In the genomic region with DNA sequence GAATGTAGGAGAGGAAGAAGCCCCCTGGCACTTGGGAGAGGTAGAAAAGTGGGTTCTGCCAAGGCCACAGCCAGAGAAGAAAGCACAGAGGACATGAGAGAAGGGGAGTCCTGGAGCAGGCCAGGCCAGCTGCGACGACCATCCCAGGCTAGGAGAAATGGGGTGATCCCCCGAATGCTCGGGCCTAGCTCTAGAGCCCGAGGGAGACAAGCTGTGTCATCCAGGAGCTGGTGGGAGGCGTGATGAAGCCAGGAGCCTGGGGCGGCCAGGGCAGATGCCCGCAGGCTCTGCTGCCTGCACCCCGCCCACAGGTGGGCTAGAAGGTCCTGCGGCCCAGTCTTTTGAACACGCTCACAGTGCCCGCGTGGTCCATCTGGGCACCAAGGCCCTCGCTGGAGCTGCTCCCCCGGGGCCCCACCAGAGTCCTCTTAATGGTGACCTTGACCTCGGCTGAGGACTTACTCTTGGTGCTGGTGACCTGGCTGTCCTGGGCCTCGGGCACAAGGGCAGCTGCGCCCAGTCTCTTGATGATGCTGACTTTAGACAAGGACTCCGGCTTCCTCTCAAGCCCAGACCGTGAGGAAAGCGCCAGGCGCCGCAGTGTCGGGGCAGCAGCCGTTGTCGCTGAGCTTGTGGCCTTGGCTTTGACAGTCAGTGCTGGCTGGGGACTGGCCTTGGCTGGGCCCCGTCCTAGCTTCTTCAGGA, we compare ENCODE assay signal across 20 cellular contexts.
"Had no signal": no experiment of that assay in that cellular context is flagged by ENCODE, and none has a peak within 500 bp of the region (broad histone marks: within the 10 kb centered on the region; RNA-seq: fewer than 3 reads in every experiment).

No MANE protein-coding gene starts in this region.

- H3K4me1 Mint-ChIP-seq: endodermal cell; natural killer cell; stimulated activated memory B cell treated with anti-CD40 and anti-IgM and Interleukin-4, amounts not matched to agents 10 μg/mL and 1 μg/mL and 100 μg/mL, for 72 hours had no signal

- H3K9me3 Mint-ChIP-seq: endodermal cell; mesothelial cell of epicardium; natural killer cell; neural progenitor cell; stimulated activated memory B cell treated with anti-CD40 and anti-IgM and Interleukin-4, amounts not matched to agents 10 μg/mL and 1 μg/mL and 100 μg/mL, for 72 hours; stimulated activated naive CD8-positive, alpha-beta T cell treated with anti-CD3 and anti-CD28 coated beads, Interleukin-15, Interleukin-2, amounts not matched to agents 100 ng/mL and 50 ng/mL, for 24 hours had no signal

- H3K4me1 ChIP-seq: foreskin keratinocyte, neural progenitor cell, psoas muscle, right lobe of liver had no signal

- H3K9me3 ChIP-seq: psoas muscle, right lobe of liver, tibial artery had no signal

- H3K4me3 ChIP-seq: coronary artery, hepatocyte, neural progenitor cell, psoas muscle, right lobe of liver, tibial artery had no signal

- H3K9ac ChIP-seq: neural progenitor cell, parathyroid adenoma had no signal

- H3K27me3 Mint-ChIP-seq: stimulated activated memory B cell treated with anti-CD40 and anti-IgM and Interleukin-4, amounts not matched to agents 10 μg/mL and 1 μg/mL and 100 μg/mL, for 72 hours; stimulated activated naive CD8-positive, alpha-beta T cell treated with anti-CD3 and anti-CD28 coated beads, Interleukin-15, Interleukin-2, amounts not matched to agents 100 ng/mL and 50 ng/mL, for 24 hours had no signal

- H3K79me2 ChIP-seq: hepatocyte, parathyroid adenoma had no signal

- H3K4me3 Mint-ChIP-seq: endodermal cell; mesothelial cell of epicardium; natural killer cell; neural progenitor cell; stimulated activated memory B cell treated with anti-CD40 and anti-IgM and Interleukin-4, amounts not matched to agents 10 μg/mL and 1 μg/mL and 100 μg/mL, for 72 hours; stimulated activated naive CD8-positive, alpha-beta T cell treated with anti-CD3 and anti-CD28 coated beads, Interleukin-15, Interleukin-2, amounts not matched to agents 100 ng/mL and 50 ng/mL, for 24 hours had no signal

- H3K36me3 Mint-ChIP-seq: natural killer cell had no signal

- H3K27ac Mint-ChIP-seq: endodermal cell; natural killer cell; neural progenitor cell; stimulated activated memory B cell treated with anti-CD40 and anti-IgM and Interleukin-4, amounts not matched to agents 10 μg/mL and 1 μg/mL and 100 μg/mL, for 72 hours; stimulated activated naive CD8-positive, alpha-beta T cell treated with anti-CD3 and anti-CD28 coated beads, Interleukin-15, Interleukin-2, amounts not matched to agents 100 ng/mL and 50 ng/mL, for 24 hours had no signal

- H3K36me3 ChIP-seq: neural progenitor cell had no signal

- H3K27ac ChIP-seq: coronary artery, foreskin keratinocyte, hepatocyte, neural progenitor cell, parathyroid adenoma, psoas muscle, right lobe of liver, tibial artery had no signal

- DNase-seq: effector CD4-positive, alpha-beta T cell; endodermal cell; erythroblast; foreskin keratinocyte; head of caudate nucleus; natural killer cell; nucleus accumbens; psoas muscle; retina; right lobe of liver; stimulated activated CD4-positive, alpha-beta T cell treated with anti-CD3 and anti-CD28 coated beads, Interleukin-4, amount 100 ng/mL, for 1 hour; stimulated activated CD8-positive, alpha-beta memory T cell treated with anti-CD3 and anti-CD28 coated beads, Interleukin-4, amount 100 ng/mL, for 48 hours; tibial artery had no signal

- ATAC-seq: foreskin keratinocyte; natural killer cell; psoas muscle; right lobe of liver; stimulated activated memory B cell treated with anti-CD40 and anti-IgM and Interleukin-4, amounts not matched to agents 10 μg/mL and 1 μg/mL and 100 μg/mL, for 72 hours had no signal

- H2AFZ ChIP-seq: hepatocyte, neural progenitor cell, parathyroid adenoma had no signal

- H3K27me3 ChIP-seq: foreskin keratinocyte, hepatocyte, neural progenitor cell, right lobe of liver, tibial artery had no signal

- H3K4me2 ChIP-seq: hepatocyte, neural progenitor cell had no signal
